Comparison of ENCODE assay signal across 8 cellular contexts in the genomic region with DNA sequence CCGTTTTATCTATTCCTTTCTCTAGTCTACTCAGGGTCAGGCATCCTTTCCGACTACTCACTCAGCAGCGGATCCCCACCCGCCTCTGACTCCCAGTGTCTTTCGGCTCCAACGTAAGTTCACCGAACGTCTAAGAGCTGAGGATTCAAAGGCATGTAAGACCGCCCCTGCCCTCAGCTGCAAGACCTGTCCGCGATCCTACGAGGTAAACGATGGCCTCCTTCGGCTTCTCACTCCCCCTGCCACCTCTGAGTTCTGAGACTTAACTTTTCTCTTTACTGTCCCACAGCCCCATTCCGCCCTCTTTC. TPM values are rescaled to one million over a fixed set of nuclear protein-coding genes. Genes with fewer than 3 reads are reported as not detected.
DNase-seq lines count a peak whose midpoint lies in the region; ATAC-seq and TF ChIP-seq lines count a peak whose summit lies in the region.

No MANE protein-coding gene starts in this region.

- H3K36me3 Mint-ChIP-seq in Calu3 (ENCODE audit: insufficient read depth, unreplicated experiment): peaks cover 30% of the 10 kb centered on the region
- H3K36me3 Mint-ChIP-seq in activated B cell treated with CpG ODN at 0.5 μM for 24 hours (ENCODE audit: low read depth): peaks cover 46% of the 10 kb centered on the region

- DNase-seq in Calu3 (no peak), HEK293T (ENCODE audit: extremely low spot score) (peak; percentile 35), activated B cell treated with CpG ODN at 0.5 μM for 24 hours (no peak), iPS-NIHi11 (ENCODE audit: low spot score) (peak; percentile 1), NOMO-1 treated with DMSO at 0.1 percent for 48 hours (lab: John Stamatoyannopoulos, UW; ENCODE audit: unreplicated experiment) (no peak), NCI-H1694 (lab: John Stamatoyannopoulos, UW) (no peak), putamen (ENCODE audit: low spot score) (no peak)

- CTCF ChIA-PET in Calu3 (lab: Charles Lee) (interaction anchor here (0.7 to 3.0 kb wide), 6 partner anchors 11 to 84 kb away, joined by 3 to 36 read pairs (median 5); a partner anchor contains a TSS), HEK293T (lab: Yijun Ruan, JAX) (interaction anchor here (0.7 to 3.0 kb wide), 5 partner anchors 34 to 70 kb away, joined by 3 to 15 read pairs (median 4); a partner anchor contains a TSS), activated B cell treated with CpG ODN at 0.5 μM for 24 hours (lab: Charles Lee) (interaction anchor here (0.8 to 3.1 kb wide), 11 partner anchors 8 to 84 kb away, joined by 3 to 42 read pairs (median 6); a partner anchor contains a TSS)

- H3K4me3 Mint-ChIP-seq in Calu3 (ENCODE audit: low read depth, unreplicated experiment) (peak overlapping the region; percentile 99), activated B cell treated with CpG ODN at 0.5 μM for 24 hours (peak overlapping the region; percentile 100)

- H3K4me1 Mint-ChIP-seq in Calu3 (ENCODE audit: low read depth, unreplicated experiment) (peaks cover 8% of the 10 kb centered on the region), activated B cell treated with CpG ODN at 0.5 μM for 24 hours (peaks cover 54% of the 10 kb centered on the region)

- intact Hi-C loops in Calu3 (cut with micrococcal nuclease; ENCODE audit: unreplicated experiment) (loop anchor here (2.0 to 5.0 kb wide), 2 partner anchors 41 to 65 kb away; a partner anchor contains a TSS), activated B cell treated with CpG ODN at 0.5 μM for 24 hours (cut with micrococcal nuclease) (loop anchor here (1.0 to 2.0 kb wide), 8 partner anchors 7 to 167 kb away; a partner anchor contains a TSS)

- peak overlapping the region; percentile 93 for H3K27ac Mint-ChIP-seq in Calu3 (ENCODE audit: unreplicated experiment)
- H3K27ac Mint-ChIP-seq in activated B cell treated with CpG ODN at 0.5 μM for 24 hours: peak overlapping the region; percentile 96

- ATAC-seq in activated B cell treated with CpG ODN at 0.5 μM for 24 hours (ENCODE audit: low read depth): peak; percentile 3

- no peaks in the 10 kb centered on the region for H3K27me3 Mint-ChIP-seq in Calu3 (ENCODE audit: unreplicated experiment)
- no peaks in the 10 kb centered on the region for H3K27me3 Mint-ChIP-seq in activated B cell treated with CpG ODN at 0.5 μM for 24 hours

- POLR2A ChIA-PET in HEK293T (lab: Yijun Ruan, JAX): interaction anchor here (0.7 to 7.1 kb wide), 44 partner anchors 8 to 755 kb away, joined by 3 to 234 read pairs (median 7); a partner anchor contains a TSS
- POLR2A ChIA-PET in activated B cell treated with CpG ODN at 0.5 μM for 24 hours (lab: Charles Lee): interaction anchor here (0.5 to 8.6 kb wide), 20 partner anchors 9 to 1480 kb away, joined by 3 to 859 read pairs (median 6); a partner anchor contains a TSS

- no peak for TF ChIP-seq CTCF in Calu3 (IDR thresholded peaks at IDR 0.05; ENCODE audit: unreplicated experiment)
- no peak for TF ChIP-seq CTCF in activated B cell treated with CpG ODN at 0.5 μM for 24 hours (IDR thresholded peaks at IDR 0.05)

- no TSS peak for BruUV-seq in Calu3 (replicated peaks; lab: Mats Ljungman, UMichigan)

- no peaks in the 10 kb centered on the region for H3K9me3 Mint-ChIP-seq in Calu3 (ENCODE audit: low read depth, unreplicated experiment)
- no peaks in the 10 kb centered on the region for H3K9me3 Mint-ChIP-seq in activated B cell treated with CpG ODN at 0.5 μM for 24 hours

- H3K27ac ChIP-seq in temporal lobe (ENCODE audit: low read depth, low read length): peak overlapping the region; percentile 79

TF ChIP-seq in HEK293T, 16 proteins besides CTCF, POLR2A, EP300 and RAD21:
- no peak for TF ChIP-seq FOXM1 (IDR thresholded peaks at IDR 0.05; ENCODE audit: borderline replicate concordance)
- TF ChIP-seq NFRKB (IDR thresholded peaks at IDR 0.05): no peak
- no peak for TF ChIP-seq SUZ12 (IDR thresholded peaks at IDR 0.05)
- no peak for TF ChIP-seq SP1 (IDR thresholded peaks at IDR 0.05)
- no peak for TF ChIP-seq TARDBP (IDR thresholded peaks at IDR 0.05)
- TF ChIP-seq BHLHE40 (IDR thresholded peaks at IDR 0.05; ENCODE audit: borderline replicate concordance): no peak
- no peak for TF ChIP-seq HDGF (IDR thresholded peaks at IDR 0.05; ENCODE audit: borderline replicate concordance)
- no peak for TF ChIP-seq FOXA1 (IDR thresholded peaks at IDR 0.05)
- no peak for TF ChIP-seq ELF4 (IDR thresholded peaks at IDR 0.05)
- no peak for TF ChIP-seq ARNT (IDR thresholded peaks at IDR 0.05)
- no peak for TF ChIP-seq CTBP1 (IDR thresholded peaks at IDR 0.05; ENCODE audit: borderline replicate concordance)
- no peak; the same call in 1 of the 2 replicates for TF ChIP-seq L3MBTL2 (conservative IDR thresholded peaks at IDR 0.05)
- no peak for TF ChIP-seq LEF1 (IDR thresholded peaks at IDR 0.05; ENCODE audit: borderline replicate concordance)

RNA-seq across cellular contexts. Expression of a gene that starts 0.3 kb away (rescaled TPM):
- total RNA-seq in Calu3 (2022): 40.3 and 46.7 TPM in 2 replicates
- total RNA-seq in activated B cell treated with CpG ODN at 0.5 μM for 24 hours: 90.2 and 100 TPM in 2 replicates
- 31.7 TPM for total RNA-seq in temporal lobe

RNA-seq across cellular contexts. Expression of a gene that starts 23.1 kb away (rescaled TPM):
- total RNA-seq in Calu3 (2022) (not detected in 2 replicates), activated B cell treated with CpG ODN at 0.5 μM for 24 hours (16.7 and 22.5 TPM in 2 replicates), temporal lobe (32.5 TPM)

Comparison
In these comparisons a context has a peak if more than half of its experiments do, and no peak if none do; other contexts are left out.
1. DNase-seq: peak in HEK293T (single experiment) and iPS-NIHi11 (single experiment); none in Calu3 (single experiment), activated B cell treated with CpG ODN at 0.5 μM for 24 hours (single experiment), NOMO-1 treated with DMSO at 0.1 percent for 48 hours (single experiment), NCI-H1694 (single experiment) and putamen (single experiment).
2. RNA of a gene that starts 23.1 kb away (total RNA-seq): 32.5 TPM in temporal lobe (single experiment) and 16.7 to 22.5 TPM in activated B cell treated with CpG ODN at 0.5 μM for 24 hours; not detected in Calu3; every median in the first group is over 10 times any median in the second.